In genomic region chr10:11527700-11528255, GRCh38 we compare ENCODE assay signal across 1 cellular context.
TF ChIP-seq lines count a peak whose summit lies in the region.

No MANE protein-coding gene starts in this region.

TF ChIP-seq in HepG2, 621 proteins besides CTCF, POLR2A, EP300 and RAD21:
- 0 out of 2 replicates have a peak, but pooled peaks have one; percentile 36 for TF ChIP-seq ZNF646 (CRISPR knock-in tag; IDR thresholded peaks at IDR 0.05)
- TF ChIP-seq JARID2 (CRISPR knock-in tag; IDR thresholded peaks at IDR 0.05; ENCODE audit: insufficient replicate concordance) = no peak
